Comparison of ENCODE assay signal across 1 cellular context in genomic region chr4:186537843-186538521, GRCh38.
A peak's percentile ranks its signal among the peaks of the same experiment; 100 is the strongest.
TF ChIP-seq lines count a peak whose summit lies in the region.

No MANE protein-coding gene starts in this region.

TF ChIP-seq in K562, 482 proteins besides CTCF, POLR2A, EP300 and RAD21 (continued from another document and continues in another):
- TF ChIP-seq, protein P1, sequence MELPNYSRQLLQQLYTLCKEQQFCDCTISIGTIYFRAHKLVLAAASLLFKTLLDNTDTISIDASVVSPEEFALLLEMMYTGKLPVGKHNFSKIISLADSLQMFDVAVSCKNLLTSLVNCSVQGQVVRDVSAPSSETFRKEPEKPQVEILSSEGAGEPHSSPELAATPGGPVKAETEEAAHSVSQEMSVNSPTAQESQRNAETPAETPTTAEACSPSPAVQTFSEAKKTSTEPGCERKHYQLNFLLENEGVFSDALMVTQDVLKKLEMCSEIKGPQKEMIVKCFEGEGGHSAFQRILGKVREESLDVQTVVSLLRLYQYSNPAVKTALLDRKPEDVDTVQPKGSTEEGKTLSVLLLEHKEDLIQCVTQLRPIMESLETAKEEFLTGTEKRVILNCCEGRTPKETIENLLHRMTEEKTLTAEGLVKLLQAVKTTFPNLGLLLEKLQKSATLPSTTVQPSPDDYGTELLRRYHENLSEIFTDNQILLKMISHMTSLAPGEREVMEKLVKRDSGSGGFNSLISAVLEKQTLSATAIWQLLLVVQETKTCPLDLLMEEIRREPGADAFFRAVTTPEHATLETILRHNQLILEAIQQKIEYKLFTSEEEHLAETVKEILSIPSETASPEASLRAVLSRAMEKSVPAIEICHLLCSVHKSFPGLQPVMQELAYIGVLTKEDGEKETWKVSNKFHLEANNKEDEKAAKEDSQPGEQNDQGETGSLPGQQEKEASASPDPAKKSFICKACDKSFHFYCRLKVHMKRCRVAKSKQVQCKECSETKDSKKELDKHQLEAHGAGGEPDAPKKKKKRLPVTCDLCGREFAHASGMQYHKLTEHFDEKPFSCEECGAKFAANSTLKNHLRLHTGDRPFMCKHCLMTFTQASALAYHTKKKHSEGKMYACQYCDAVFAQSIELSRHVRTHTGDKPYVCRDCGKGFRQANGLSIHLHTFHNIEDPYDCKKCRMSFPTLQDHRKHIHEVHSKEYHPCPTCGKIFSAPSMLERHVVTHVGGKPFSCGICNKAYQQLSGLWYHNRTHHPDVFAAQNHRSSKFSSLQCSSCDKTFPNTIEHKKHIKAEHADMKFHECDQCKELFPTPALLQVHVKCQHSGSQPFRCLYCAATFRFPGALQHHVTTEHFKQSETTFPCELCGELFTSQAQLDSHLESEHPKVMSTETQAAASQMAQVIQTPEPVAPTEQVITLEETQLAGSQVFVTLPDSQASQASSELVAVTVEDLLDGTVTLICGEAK (IDR thresholded peaks at IDR 0.05), result 0 out of 2 replicates have a peak, but pooled peaks have one; percentile 23
- TF ChIP-seq, protein P1 (CRISPR knock-in tag; IDR thresholded peaks at IDR 0.05), result no peak
- TF ChIP-seq HNRNPLL (IDR thresholded peaks at IDR 0.05; ENCODE audit: low read depth, low read length, poor library complexity, severe bottlenecking), result peak; percentile 27
- no peak for TF ChIP-seq SRSF7 (optimal IDR thresholded peaks at IDR 0.05; ENCODE audit: low read depth, low read length)
- peak; percentile 80 for TF ChIP-seq CHD2 (IDR thresholded peaks at IDR 0.05; ENCODE audit: low read depth, low read length)
- peak; percentile 96 for TF ChIP-seq ZBED1 (IDR thresholded peaks at IDR 0.05)
- no peak for TF ChIP-seq HDGF (IDR thresholded peaks at IDR 0.05)
- TF ChIP-seq, protein P2, sequence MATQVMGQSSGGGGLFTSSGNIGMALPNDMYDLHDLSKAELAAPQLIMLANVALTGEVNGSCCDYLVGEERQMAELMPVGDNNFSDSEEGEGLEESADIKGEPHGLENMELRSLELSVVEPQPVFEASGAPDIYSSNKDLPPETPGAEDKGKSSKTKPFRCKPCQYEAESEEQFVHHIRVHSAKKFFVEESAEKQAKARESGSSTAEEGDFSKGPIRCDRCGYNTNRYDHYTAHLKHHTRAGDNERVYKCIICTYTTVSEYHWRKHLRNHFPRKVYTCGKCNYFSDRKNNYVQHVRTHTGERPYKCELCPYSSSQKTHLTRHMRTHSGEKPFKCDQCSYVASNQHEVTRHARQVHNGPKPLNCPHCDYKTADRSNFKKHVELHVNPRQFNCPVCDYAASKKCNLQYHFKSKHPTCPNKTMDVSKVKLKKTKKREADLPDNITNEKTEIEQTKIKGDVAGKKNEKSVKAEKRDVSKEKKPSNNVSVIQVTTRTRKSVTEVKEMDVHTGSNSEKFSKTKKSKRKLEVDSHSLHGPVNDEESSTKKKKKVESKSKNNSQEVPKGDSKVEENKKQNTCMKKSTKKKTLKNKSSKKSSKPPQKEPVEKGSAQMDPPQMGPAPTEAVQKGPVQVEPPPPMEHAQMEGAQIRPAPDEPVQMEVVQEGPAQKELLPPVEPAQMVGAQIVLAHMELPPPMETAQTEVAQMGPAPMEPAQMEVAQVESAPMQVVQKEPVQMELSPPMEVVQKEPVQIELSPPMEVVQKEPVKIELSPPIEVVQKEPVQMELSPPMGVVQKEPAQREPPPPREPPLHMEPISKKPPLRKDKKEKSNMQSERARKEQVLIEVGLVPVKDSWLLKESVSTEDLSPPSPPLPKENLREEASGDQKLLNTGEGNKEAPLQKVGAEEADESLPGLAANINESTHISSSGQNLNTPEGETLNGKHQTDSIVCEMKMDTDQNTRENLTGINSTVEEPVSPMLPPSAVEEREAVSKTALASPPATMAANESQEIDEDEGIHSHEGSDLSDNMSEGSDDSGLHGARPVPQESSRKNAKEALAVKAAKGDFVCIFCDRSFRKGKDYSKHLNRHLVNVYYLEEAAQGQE (CRISPR knock-in tag; IDR thresholded peaks at IDR 0.05; ENCODE audit: low read depth), result no peak
- TF ChIP-seq, protein P3, sequence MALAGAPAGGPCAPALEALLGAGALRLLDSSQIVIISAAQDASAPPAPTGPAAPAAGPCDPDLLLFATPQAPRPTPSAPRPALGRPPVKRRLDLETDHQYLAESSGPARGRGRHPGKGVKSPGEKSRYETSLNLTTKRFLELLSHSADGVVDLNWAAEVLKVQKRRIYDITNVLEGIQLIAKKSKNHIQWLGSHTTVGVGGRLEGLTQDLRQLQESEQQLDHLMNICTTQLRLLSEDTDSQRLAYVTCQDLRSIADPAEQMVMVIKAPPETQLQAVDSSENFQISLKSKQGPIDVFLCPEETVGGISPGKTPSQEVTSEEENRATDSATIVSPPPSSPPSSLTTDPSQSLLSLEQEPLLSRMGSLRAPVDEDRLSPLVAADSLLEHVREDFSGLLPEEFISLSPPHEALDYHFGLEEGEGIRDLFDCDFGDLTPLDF (CRISPR knock-in tag; IDR thresholded peaks at IDR 0.05), result no peak
- TF ChIP-seq, protein P4, sequence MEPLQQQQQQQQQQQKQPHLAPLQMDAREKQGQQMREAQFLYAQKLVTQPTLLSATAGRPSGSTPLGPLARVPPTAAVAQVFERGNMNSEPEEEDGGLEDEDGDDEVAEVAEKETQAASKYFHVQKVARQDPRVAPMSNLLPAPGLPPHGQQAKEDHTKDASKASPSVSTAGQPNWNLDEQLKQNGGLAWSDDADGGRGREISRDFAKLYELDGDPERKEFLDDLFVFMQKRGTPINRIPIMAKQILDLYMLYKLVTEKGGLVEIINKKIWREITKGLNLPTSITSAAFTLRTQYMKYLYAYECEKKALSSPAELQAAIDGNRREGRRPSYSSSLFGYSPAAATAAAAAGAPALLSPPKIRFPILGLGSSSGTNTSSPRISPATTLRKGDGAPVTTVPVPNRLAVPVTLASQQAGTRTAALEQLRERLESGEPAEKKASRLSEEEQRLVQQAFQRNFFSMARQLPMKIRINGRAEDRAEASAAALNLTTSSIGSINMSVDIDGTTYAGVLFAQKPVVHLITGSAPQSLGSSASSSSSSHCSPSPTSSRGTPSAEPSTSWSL (CRISPR knock-in tag; IDR thresholded peaks at IDR 0.05; ENCODE audit: borderline replicate concordance), result no peak
- no peak for TF ChIP-seq NKRF (IDR thresholded peaks at IDR 0.05; ENCODE audit: borderline replicate concordance)
- peak; percentile 61 for TF ChIP-seq TCF3 (CRISPR knock-in tag; IDR thresholded peaks at IDR 0.05)
- TF ChIP-seq PHF8 (IDR thresholded peaks at IDR 0.05; ENCODE audit: borderline replicate concordance, low read length), result no peak
- 0 out of 4 replicates have a peak, but pooled peaks of 1 of the 2 experiments have one; percentile 32 for TF ChIP-seq ZNF639 (CRISPR knock-in tag; conservative IDR thresholded peaks at IDR 0.05 in 1 of 2, IDR thresholded peaks at IDR 0.05 in 1 of 2)
- peak; percentile 25; the same call in 1 of the 2 replicates for TF ChIP-seq CEBPG (CRISPR knock-in tag; IDR thresholded peaks at IDR 0.05)
- TF ChIP-seq CEBPG (tag; conservative IDR thresholded peaks at IDR 0.05 in 1 of 2, IDR thresholded peaks at IDR 0.05 in 1 of 2), result no peak
- no peak for TF ChIP-seq POLR2AphosphoS2 (IDR thresholded peaks at IDR 0.05; ENCODE audit: low read length)
- peak; percentile 92 for TF ChIP-seq ZEB2 (IDR thresholded peaks at IDR 0.05)
- TF ChIP-seq CBX3 (IDR thresholded peaks at IDR 0.05; ENCODE audit: borderline replicate concordance in 1 of 2, low read length in 2 of 2), result peak in 1 of 2 experiments; percentile 60; a peak in 1 of 3 replicates
- peak; percentile 64; the same call in 1 of the 2 replicates for TF ChIP-seq NFRKB (IDR thresholded peaks at IDR 0.05; ENCODE audit: low read depth)
- TF ChIP-seq ZNF511 (CRISPR knock-in tag; IDR thresholded peaks at IDR 0.05), result no peak
- no peak for TF ChIP-seq NR2C2 (CRISPR knock-in tag; IDR thresholded peaks at IDR 0.05)
- TF ChIP-seq NR2C2 (tag; IDR thresholded peaks at IDR 0.05), result peak; percentile 58; the same call in 1 of the 2 replicates
- 0 out of 2 replicates have a peak, but pooled peaks have one; percentile 38 for TF ChIP-seq BHLHE40 (IDR thresholded peaks at IDR 0.05; ENCODE audit: low read length)
- TF ChIP-seq USF1 (CRISPR knock-in tag; IDR thresholded peaks at IDR 0.05), result no peak
- TF ChIP-seq ZKSCAN3 (CRISPR knock-in tag; IDR thresholded peaks at IDR 0.05), result no peak
- peak in 1 of 2 experiments; percentile 53; a peak in 1 of 4 replicates for TF ChIP-seq RCOR1 (IDR thresholded peaks at IDR 0.05; ENCODE audit: borderline replicate concordance in 1 of 2, low read depth in 2 of 2, low read length in 2 of 2)
- no peak for TF ChIP-seq TFAM (CRISPR knock-in tag; conservative IDR thresholded peaks at IDR 0.05)
- TF ChIP-seq FOXK2 (conservative IDR thresholded peaks at IDR 0.05 in 1 of 2, IDR thresholded peaks at IDR 0.05 in 1 of 2; ENCODE audit: low read depth in 2 of 2), result peak in 1 of 2 experiments; percentile 48; a peak in 2 of 4 replicates
- TF ChIP-seq POLR2H (tag; IDR thresholded peaks at IDR 0.05; ENCODE audit: low read depth), result no peak
- TF ChIP-seq NCOR1 (IDR thresholded peaks at IDR 0.05), result peak; percentile 70
- TF ChIP-seq TRIM24 (IDR thresholded peaks at IDR 0.05), result peak; percentile 60 to 72; a peak in 3 of 4 replicates
- TF ChIP-seq, protein P5, sequence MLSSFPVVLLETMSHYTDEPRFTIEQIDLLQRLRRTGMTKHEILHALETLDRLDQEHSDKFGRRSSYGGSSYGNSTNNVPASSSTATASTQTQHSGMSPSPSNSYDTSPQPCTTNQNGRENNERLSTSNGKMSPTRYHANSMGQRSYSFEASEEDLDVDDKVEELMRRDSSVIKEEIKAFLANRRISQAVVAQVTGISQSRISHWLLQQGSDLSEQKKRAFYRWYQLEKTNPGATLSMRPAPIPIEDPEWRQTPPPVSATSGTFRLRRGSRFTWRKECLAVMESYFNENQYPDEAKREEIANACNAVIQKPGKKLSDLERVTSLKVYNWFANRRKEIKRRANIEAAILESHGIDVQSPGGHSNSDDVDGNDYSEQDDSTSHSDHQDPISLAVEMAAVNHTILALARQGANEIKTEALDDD (IDR thresholded peaks at IDR 0.05), result peak; percentile 88
- peak in 1 of 2 experiments; percentile 60; a peak in 1 of 4 replicates for TF ChIP-seq ARNT (IDR thresholded peaks at IDR 0.05)
